Comparison of ENCODE assay signal across 27 cellular contexts in the genomic region with DNA sequence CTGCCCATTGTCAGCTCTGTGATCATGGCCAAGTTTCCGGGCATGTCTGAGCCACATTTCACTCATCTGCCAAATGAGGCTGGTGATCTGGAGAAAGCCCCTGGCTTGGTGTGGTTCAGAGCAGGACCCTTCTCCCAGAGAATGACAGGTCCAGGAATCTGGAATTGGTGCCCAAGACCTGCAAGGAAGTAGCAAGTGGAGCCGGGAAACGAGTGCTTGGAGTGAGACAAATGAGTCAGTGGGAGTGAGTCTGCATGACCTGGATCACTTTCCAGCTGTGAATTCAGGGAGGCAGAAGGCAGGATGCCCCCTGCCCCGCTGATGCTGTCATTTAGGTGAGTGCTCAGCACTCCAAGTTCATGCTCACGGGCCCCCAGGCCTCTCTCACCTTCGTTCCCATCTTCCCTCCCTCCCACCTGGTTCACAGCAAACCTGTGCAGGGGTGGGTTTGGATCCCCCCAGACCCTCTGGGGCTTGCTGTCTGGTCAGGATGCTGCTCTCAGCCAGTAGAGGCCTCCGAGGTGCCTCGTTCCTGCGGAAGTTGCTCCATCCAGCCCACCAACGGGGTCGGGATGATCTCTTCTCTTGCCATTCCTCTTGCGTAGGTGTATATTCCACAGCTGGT.
"Had no signal": no experiment of that assay in that cellular context is flagged by ENCODE, and none has a peak within 500 bp of the region (broad histone marks: within the 10 kb centered on the region; RNA-seq: fewer than 3 reads in every experiment).

No MANE protein-coding gene starts in this region.

- FAIRE-seq: astrocyte, kidney, TTC549 had no signal

- H3K4me2 ChIP-seq: smooth muscle cell had no signal

- H3K27ac ChIP-seq: left lung, neutrophil, suprapubic skin, tibial artery, VCaP had no signal

- H3K36me3 ChIP-seq: left lung, neutrophil, suprapubic skin, tibial artery had no signal

- ATAC-seq: activated T-cell treated with anti-CD3 and anti-CD28 coated beads, Interleukin-2, amount 50 U/mL, for 72 hours; esophagus mucosa; left lung; stimulated activated naive B cell treated with anti-CD40 and anti-IgM and Interleukin-4, amounts not matched to agents 10 μg/mL and 1 μg/mL and 100 μg/mL, for 72 hours had no signal

- H3K9me3 ChIP-seq: left lung, neutrophil, suprapubic skin, tibial artery had no signal

- H3K4me3 ChIP-seq: left lung, lung, smooth muscle cell, suprapubic skin, tibial artery had no signal

- DNase-seq: activated CD4-positive, alpha-beta T cell treated with anti-CD3 and anti-CD28 coated beads for 4 hours; activated CD4-positive, alpha-beta T cell treated with anti-CD3 and anti-CD28 coated beads, Interleukin-2, amount 50 U/mL, for 4 hours; activated naive CD4-positive, alpha-beta T cell treated with anti-CD3 and anti-CD28 coated beads for 36 hours; activated T-cell treated with anti-CD3 and anti-CD28 coated beads for 4 hours; activated T-cell treated with anti-CD3 and anti-CD28 coated beads, Interleukin-2, amount 50 U/mL, for 72 hours; amniotic stem cell; central memory CD4-positive, alpha-beta T cell; endodermal cell; foreskin fibroblast; hypothalamus; immature natural killer cell; left lung; mesendoderm; stimulated activated CD4-positive, alpha-beta T cell treated with anti-CD3 and anti-CD28 coated beads, Interleukin-15, amount 100 ng/mL, for 24 hours; stimulated activated CD4-positive, alpha-beta T cell treated with anti-CD3 and anti-CD28 coated beads, Interleukin-2, amount 100 ng/mL, for 24 hours; stimulated activated naive B cell treated with anti-CD40 and anti-IgM and Interleukin-4, amounts not matched to agents 10 μg/mL and 1 μg/mL and 100 μg/mL, for 72 hours; T-helper 9 cell had no signal

- H3K4me1 ChIP-seq: left lung, suprapubic skin, tibial artery had no signal

- H3K27me3 ChIP-seq: left lung, suprapubic skin, tibial artery had no signal
